Comparison of ENCODE assay signal across 8 cellular contexts in the genomic region with DNA sequence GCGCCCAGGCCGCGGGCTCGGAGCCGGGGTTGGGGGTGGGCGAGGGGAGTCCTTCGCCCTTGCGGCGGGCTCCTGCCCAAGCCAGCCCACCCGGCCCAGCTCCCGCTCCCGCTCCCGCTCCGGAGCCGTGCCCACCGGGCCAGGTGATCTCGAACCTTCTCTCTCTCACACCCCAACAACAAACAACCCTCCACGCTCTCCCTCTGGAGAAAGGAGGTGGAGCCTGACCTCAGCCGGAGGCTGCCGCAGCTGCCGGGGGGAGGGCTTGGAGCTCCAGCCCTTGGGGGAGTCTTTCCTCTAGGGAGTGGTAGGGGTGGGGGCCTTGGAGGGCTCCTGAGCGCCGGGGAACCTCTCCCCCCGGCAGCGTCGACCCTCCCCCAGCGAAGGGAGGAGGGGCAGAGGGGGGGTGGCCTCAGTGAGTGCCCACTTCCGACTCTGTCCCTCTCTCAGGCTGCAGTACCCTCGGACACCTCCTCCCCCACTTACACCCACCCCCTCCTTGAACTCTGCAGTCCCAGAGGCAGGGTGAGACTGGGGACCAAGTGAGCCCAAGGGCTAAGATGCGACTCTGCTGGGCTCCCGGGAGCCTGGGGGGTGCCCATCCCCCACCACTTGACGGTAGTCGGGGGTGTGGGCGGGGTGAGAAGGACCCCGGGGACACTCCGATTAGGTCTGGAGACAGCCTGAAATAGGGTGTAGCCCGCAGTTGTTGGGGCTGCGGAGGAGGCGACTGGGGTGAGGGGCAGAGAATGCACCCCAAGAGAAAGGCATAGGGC. TPM values are rescaled to one million over a fixed set of nuclear protein-coding genes. Genes with fewer than 3 reads are reported as not detected.
DNase-seq lines count a peak whose midpoint lies in the region; ATAC-seq and TF ChIP-seq lines count a peak whose summit lies in the region.

No MANE protein-coding gene starts in this region.

- peaks cover 39% of the 10 kb centered on the region for H3K27me3 Mint-ChIP-seq in WTC11 (ENCODE audit: low read depth)

- no peak for TF ChIP-seq CTCF in WTC11 (IDR thresholded peaks at IDR 0.05)

- H3K9me3 Mint-ChIP-seq in WTC11, result no peaks in the 10 kb centered on the region
- no peaks in the 10 kb centered on the region for H3K9me3 Mint-ChIP-seq in stimulated activated effector memory CD8-positive, alpha-beta T cell treated with anti-CD3 and anti-CD28 coated beads, Interleukin-12 subunit alpha, Interleukin-12 subunit beta, amount 100 ng/mL, for 72 hours

- no peak overlapping the region for H3K27ac Mint-ChIP-seq in WTC11
- peak overlapping the region; percentile 26 for H3K27ac Mint-ChIP-seq in stimulated activated effector memory CD8-positive, alpha-beta T cell treated with anti-CD3 and anti-CD28 coated beads, Interleukin-12 subunit alpha, Interleukin-12 subunit beta, amount 100 ng/mL, for 72 hours

- POLR2A ChIA-PET in WTC11 (lab: Charles Lee), result interaction anchor here (1.5 kb wide), 1 partner anchor 30 kb away, joined by 7 read pairs; a partner anchor contains a TSS

- peaks cover 36% of the 10 kb centered on the region for H3K4me1 Mint-ChIP-seq in WTC11
- H3K4me1 Mint-ChIP-seq in stimulated activated effector memory CD8-positive, alpha-beta T cell treated with anti-CD3 and anti-CD28 coated beads, Interleukin-12 subunit alpha, Interleukin-12 subunit beta, amount 100 ng/mL, for 72 hours, result peaks cover 52% of the 10 kb centered on the region

- H3K36me3 Mint-ChIP-seq in WTC11, result no peaks in the 10 kb centered on the region
- H3K36me3 Mint-ChIP-seq in stimulated activated effector memory CD8-positive, alpha-beta T cell treated with anti-CD3 and anti-CD28 coated beads, Interleukin-12 subunit alpha, Interleukin-12 subunit beta, amount 100 ng/mL, for 72 hours, result peaks cover 7% of the 10 kb centered on the region

- DNase-seq in NCI-H748 (lab: John Stamatoyannopoulos, UW; ENCODE audit: unreplicated experiment), result peak; percentile 42
- no peak for DNase-seq in NCI-H748 treated with DMSO at 0.1 percent for 48 hours (lab: John Stamatoyannopoulos, UW)
- DNase-seq in WTC11 (ENCODE audit: low spot score), result peak; percentile 47
- DNase-seq in hepatic stellate cell (ENCODE audit: low spot score), result peak; percentile 55
- no peak for DNase-seq in stimulated activated effector memory CD8-positive, alpha-beta T cell treated with anti-CD3 and anti-CD28 coated beads, Interleukin-12 subunit alpha, Interleukin-12 subunit beta, amount 100 ng/mL, for 72 hours (ENCODE audit: low spot score in 2 of 2)

- CTCF ChIA-PET in WTC11 (lab: Charles Lee), result interaction anchor here (0.5 to 2.4 kb wide), 13 partner anchors 15 to 328 kb away, joined by 3 to 10 read pairs (median 4); a partner anchor contains a TSS

- ATAC-seq in WTC11 (peak; percentile 1), HG02678 (IDR thresholded peaks at IDR 0.05; ENCODE audit: unreplicated experiment) (no peak), GM21576 (IDR thresholded peaks at IDR 0.05; ENCODE audit: unreplicated experiment) (no peak), GM21717 (IDR thresholded peaks at IDR 0.05; ENCODE audit: unreplicated experiment) (no peak)
- no peak for ATAC-seq in stimulated activated effector memory CD8-positive, alpha-beta T cell treated with anti-CD3 and anti-CD28 coated beads, Interleukin-12 subunit alpha, Interleukin-12 subunit beta, amount 100 ng/mL, for 72 hours

- H3K4me3 Mint-ChIP-seq in WTC11, result peak overlapping the region; percentile 90
- peak overlapping the region; percentile 72 for H3K4me3 Mint-ChIP-seq in stimulated activated effector memory CD8-positive, alpha-beta T cell treated with anti-CD3 and anti-CD28 coated beads, Interleukin-12 subunit alpha, Interleukin-12 subunit beta, amount 100 ng/mL, for 72 hours

TF ChIP-seq in WTC11, 78 proteins besides CTCF, POLR2A, EP300 and RAD21 (continues in another document):
- TF ChIP-seq EMX1 (CRISPR knock-in tag; IDR thresholded peaks at IDR 0.05) (no peak; the same call in 1 of the 2 replicates), ELF4 (CRISPR knock-in tag; IDR thresholded peaks at IDR 0.05; ENCODE audit: low read depth) (no peak), ZNF263 (CRISPR knock-in tag; IDR thresholded peaks at IDR 0.05; ENCODE audit: low read depth) (0 out of 2 replicates have a peak, but pooled peaks have one; percentile 7), NFATC4 (CRISPR knock-in tag; IDR thresholded peaks at IDR 0.05) (no peak), KAT7 (CRISPR knock-in tag; IDR thresholded peaks at IDR 0.05; ENCODE audit: borderline replicate concordance) (0 out of 2 replicates have a peak, but pooled peaks have one; percentile 22), MYBL2 (CRISPR knock-in tag; IDR thresholded peaks at IDR 0.05) (peak; percentile 64; the same call in 1 of the 2 replicates), CREM (CRISPR knock-in tag; IDR thresholded peaks at IDR 0.05) (peak; percentile 36; the same call in 1 of the 2 replicates), ETV6 (CRISPR knock-in tag; IDR thresholded peaks at IDR 0.05) (peak; percentile 40; the same call in 1 of the 2 replicates), SP1 (CRISPR knock-in tag; conservative IDR thresholded peaks at IDR 0.05) (0 out of 2 replicates have a peak, but pooled peaks have one; percentile 39), PRRX2 (CRISPR knock-in tag; IDR thresholded peaks at IDR 0.05) (no peak), TCF7 (CRISPR knock-in tag; IDR thresholded peaks at IDR 0.05; ENCODE audit: low read depth) (no peak), GTF2I (CRISPR knock-in tag; conservative IDR thresholded peaks at IDR 0.05) (no peak), TEAD4 (CRISPR knock-in tag; IDR thresholded peaks at IDR 0.05) (no peak), FOXP1 (CRISPR knock-in tag; IDR thresholded peaks at IDR 0.05; ENCODE audit: borderline replicate concordance) (0 out of 2 replicates have a peak, but pooled peaks have one; percentile 7), SMAD3 (CRISPR knock-in tag; IDR thresholded peaks at IDR 0.05; ENCODE audit: borderline replicate concordance) (0 out of 2 replicates have a peak, but pooled peaks have one; percentile 53)
- TF ChIP-seq, protein P1, sequence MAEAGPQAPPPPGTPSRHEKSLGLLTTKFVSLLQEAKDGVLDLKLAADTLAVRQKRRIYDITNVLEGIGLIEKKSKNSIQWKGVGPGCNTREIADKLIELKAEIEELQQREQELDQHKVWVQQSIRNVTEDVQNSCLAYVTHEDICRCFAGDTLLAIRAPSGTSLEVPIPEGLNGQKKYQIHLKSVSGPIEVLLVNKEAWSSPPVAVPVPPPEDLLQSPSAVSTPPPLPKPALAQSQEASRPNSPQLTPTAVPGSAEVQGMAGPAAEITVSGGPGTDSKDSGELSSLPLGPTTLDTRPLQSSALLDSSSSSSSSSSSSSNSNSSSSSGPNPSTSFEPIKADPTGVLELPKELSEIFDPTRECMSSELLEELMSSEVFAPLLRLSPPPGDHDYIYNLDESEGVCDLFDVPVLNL (CRISPR knock-in tag; IDR thresholded peaks at IDR 0.05; ENCODE audit: borderline replicate concordance, low read depth), result no peak
- TF ChIP-seq, protein P2, sequence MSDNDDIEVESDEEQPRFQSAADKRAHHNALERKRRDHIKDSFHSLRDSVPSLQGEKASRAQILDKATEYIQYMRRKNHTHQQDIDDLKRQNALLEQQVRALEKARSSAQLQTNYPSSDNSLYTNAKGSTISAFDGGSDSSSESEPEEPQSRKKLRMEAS (CRISPR knock-in tag; IDR thresholded peaks at IDR 0.05), result no peak; the same call in 1 of the 2 replicates
- TF ChIP-seq, protein P3, sequence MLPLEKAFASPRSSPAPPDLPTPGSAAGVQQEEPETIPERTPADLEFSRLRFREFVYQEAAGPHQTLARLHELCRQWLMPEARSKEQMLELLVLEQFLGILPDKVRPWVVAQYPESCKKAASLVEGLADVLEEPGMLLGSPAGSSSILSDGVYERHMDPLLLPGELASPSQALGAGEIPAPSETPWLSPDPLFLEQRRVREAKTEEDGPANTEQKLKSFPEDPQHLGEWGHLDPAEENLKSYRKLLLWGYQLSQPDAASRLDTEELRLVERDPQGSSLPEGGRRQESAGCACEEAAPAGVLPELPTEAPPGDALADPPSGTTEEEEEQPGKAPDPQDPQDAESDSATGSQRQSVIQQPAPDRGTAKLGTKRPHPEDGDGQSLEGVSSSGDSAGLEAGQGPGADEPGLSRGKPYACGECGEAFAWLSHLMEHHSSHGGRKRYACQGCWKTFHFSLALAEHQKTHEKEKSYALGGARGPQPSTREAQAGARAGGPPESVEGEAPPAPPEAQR (CRISPR knock-in tag; IDR thresholded peaks at IDR 0.05), result no peak
- TF ChIP-seq, protein P4, sequence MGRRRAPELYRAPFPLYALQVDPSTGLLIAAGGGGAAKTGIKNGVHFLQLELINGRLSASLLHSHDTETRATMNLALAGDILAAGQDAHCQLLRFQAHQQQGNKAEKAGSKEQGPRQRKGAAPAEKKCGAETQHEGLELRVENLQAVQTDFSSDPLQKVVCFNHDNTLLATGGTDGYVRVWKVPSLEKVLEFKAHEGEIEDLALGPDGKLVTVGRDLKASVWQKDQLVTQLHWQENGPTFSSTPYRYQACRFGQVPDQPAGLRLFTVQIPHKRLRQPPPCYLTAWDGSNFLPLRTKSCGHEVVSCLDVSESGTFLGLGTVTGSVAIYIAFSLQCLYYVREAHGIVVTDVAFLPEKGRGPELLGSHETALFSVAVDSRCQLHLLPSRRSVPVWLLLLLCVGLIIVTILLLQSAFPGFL (CRISPR knock-in tag; IDR thresholded peaks at IDR 0.05; ENCODE audit: borderline replicate concordance), result no peak
- TF ChIP-seq, protein P5, sequence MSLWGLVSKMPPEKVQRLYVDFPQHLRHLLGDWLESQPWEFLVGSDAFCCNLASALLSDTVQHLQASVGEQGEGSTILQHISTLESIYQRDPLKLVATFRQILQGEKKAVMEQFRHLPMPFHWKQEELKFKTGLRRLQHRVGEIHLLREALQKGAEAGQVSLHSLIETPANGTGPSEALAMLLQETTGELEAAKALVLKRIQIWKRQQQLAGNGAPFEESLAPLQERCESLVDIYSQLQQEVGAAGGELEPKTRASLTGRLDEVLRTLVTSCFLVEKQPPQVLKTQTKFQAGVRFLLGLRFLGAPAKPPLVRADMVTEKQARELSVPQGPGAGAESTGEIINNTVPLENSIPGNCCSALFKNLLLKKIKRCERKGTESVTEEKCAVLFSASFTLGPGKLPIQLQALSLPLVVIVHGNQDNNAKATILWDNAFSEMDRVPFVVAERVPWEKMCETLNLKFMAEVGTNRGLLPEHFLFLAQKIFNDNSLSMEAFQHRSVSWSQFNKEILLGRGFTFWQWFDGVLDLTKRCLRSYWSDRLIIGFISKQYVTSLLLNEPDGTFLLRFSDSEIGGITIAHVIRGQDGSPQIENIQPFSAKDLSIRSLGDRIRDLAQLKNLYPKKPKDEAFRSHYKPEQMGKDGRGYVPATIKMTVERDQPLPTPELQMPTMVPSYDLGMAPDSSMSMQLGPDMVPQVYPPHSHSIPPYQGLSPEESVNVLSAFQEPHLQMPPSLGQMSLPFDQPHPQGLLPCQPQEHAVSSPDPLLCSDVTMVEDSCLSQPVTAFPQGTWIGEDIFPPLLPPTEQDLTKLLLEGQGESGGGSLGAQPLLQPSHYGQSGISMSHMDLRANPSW (CRISPR knock-in tag; conservative IDR thresholded peaks at IDR 0.05; ENCODE audit: low read depth), result no peak

RNA-seq across cellular contexts. Expression of a gene that starts 4.4 kb away (rescaled TPM):
- total RNA-seq in WTC11 (2021), result 40.7 to 49.1 TPM (median 41.5 TPM) in 3 replicates

RNA-seq across cellular contexts. Expression of a gene that starts 30.7 kb away (rescaled TPM):
- 82.2 to 96.1 TPM (median 89.3 TPM) in 3 replicates for total RNA-seq in WTC11 (2021)

RNA-seq across cellular contexts. Expression of a gene that starts 34.5 kb away (rescaled TPM):
- total RNA-seq in WTC11 (2021), result 21.3 to 29.5 TPM (median 26.2 TPM) in 3 replicates

RNA-seq across cellular contexts. Expression of a gene that starts 53.8 kb away (rescaled TPM):
- 58.7 to 73.4 TPM (median 64.6 TPM) in 3 replicates for total RNA-seq in WTC11 (2021)

Comparison
In these comparisons a context has a peak if more than half of its experiments do, and no peak if none do; other contexts are left out.
1. DNase-seq: peak in NCI-H748 (single experiment), WTC11 (single experiment) and hepatic stellate cell (single experiment); none in NCI-H748 treated with DMSO at 0.1 percent for 48 hours (single experiment) and stimulated activated effector memory CD8-positive, alpha-beta T cell treated with anti-CD3 and anti-CD28 coated beads, Interleukin-12 subunit alpha, Interleukin-12 subunit beta, amount 100 ng/mL, for 72 hours (0 of 2).